22 cellular contexts compared by ENCODE assay signal in the genomic region with DNA sequence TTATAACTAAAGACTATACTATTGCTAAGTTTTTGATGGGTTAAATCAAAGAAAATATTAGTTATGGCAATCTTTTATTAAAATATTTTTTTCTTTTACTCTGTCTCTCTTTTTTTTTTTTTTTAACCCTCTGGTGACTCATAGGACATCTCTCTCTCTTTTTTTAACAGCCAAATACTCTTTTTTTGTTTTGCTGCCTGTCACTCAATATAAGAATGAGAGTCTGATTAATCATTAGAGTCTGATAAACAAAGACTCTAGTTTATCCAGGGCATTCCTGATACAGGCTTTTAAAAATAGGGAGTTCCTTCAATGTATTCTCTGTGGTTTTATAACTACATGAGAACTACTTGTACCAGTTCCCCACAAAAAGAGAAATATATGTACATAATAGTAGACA.
DNase-seq lines count a peak whose midpoint lies in the region; ATAC-seq, FAIRE-seq and TF ChIP-seq lines count a peak whose summit lies in the region.
"Had no signal": no experiment of that assay in that cellular context is flagged by ENCODE, and none has a peak within 500 bp of the region (broad histone marks: within the 10 kb centered on the region; RNA-seq: fewer than 3 reads in every experiment).

No MANE protein-coding gene starts in this region.

- H3K4me2 ChIP-seq in parathyroid adenoma (ENCODE audit: low read length): no peak overlapping the region

- TF ChIP-seq CTCF in heart left ventricle (IDR thresholded peaks at IDR 0.05): no peak
- no peak for TF ChIP-seq CTCF in parathyroid adenoma (IDR thresholded peaks at IDR 0.05)
- no peak for TF ChIP-seq CTCF in upper lobe of right lung (IDR thresholded peaks at IDR 0.05)

- H3K9ac ChIP-seq in parathyroid adenoma: no peak overlapping the region

- peak overlapping the region; percentile 59 to 87 (median 77) for H3K27ac ChIP-seq in heart left ventricle
- H3K27ac ChIP-seq in right cardiac atrium (ENCODE audit: low read length): no peak overlapping the region
- H3K27ac ChIP-seq in parathyroid adenoma: peak overlapping the region; percentile 21
- peak overlapping the region; percentile 11 for H3K27ac ChIP-seq in upper lobe of right lung
- H3K27ac ChIP-seq in small intestine (ENCODE audit: low read depth in 1 of 2, low read length in 1 of 2): no peak overlapping the region

- no peaks in the 10 kb centered on the region for H3K79me2 ChIP-seq in parathyroid adenoma

- no peak for FAIRE-seq in small intestine (lab: Jason Lieb, UNC)
- FAIRE-seq: colon, GM12878 had no signal

- intact Hi-C loops in heart left ventricle (cut with DNase I) (loop anchor here in 3 of 10 donors (2.0 to 10.0 kb wide), 4 partner anchors 33 to 103 kb away; partner anchors contain the start of gene PLPP1 (in 2 of the 3)), right cardiac atrium (cut with DNase I) (no loop called here), upper lobe of right lung (cut with DNase I) (no loop called here)

- no peak overlapping the region for H2AFZ ChIP-seq in parathyroid adenoma

- H3K36me3 ChIP-seq in heart left ventricle: no peaks in the 10 kb centered on the region
- no peaks in the 10 kb centered on the region for H3K36me3 ChIP-seq in parathyroid adenoma (ENCODE audit: control insufficient read depth, insufficient read depth, low read length)
- H3K36me3 ChIP-seq in upper lobe of right lung: no peaks in the 10 kb centered on the region
- H3K36me3 ChIP-seq in small intestine (ENCODE audit: control insufficient read depth in 2 of 2, insufficient read depth in 2 of 2, low read length in 2 of 2): no peaks in the 10 kb centered on the region

- no peak for TF ChIP-seq POLR2A in heart left ventricle (IDR thresholded peaks at IDR 0.05)

- no peak overlapping the region for H3K4me3 ChIP-seq in heart left ventricle
- no peak overlapping the region for H3K4me3 ChIP-seq in right cardiac atrium (ENCODE audit: low read length)
- H3K4me3 ChIP-seq in parathyroid adenoma (ENCODE audit: low read depth, low read length): no peak overlapping the region
- no peak overlapping the region for H3K4me3 ChIP-seq in upper lobe of right lung
- no peak overlapping the region for H3K4me3 ChIP-seq in small intestine (ENCODE audit: low read depth in 1 of 2, low read length in 2 of 2)
- H3K4me3 ChIP-seq: GM12878, testis had no signal

- H3K27me3 ChIP-seq in heart left ventricle: no peaks in the 10 kb centered on the region
- H3K27me3 ChIP-seq in right cardiac atrium (ENCODE audit: control insufficient read depth, insufficient read depth): no peaks in the 10 kb centered on the region
- no peaks in the 10 kb centered on the region for H3K27me3 ChIP-seq in parathyroid adenoma (ENCODE audit: control insufficient read depth, insufficient read depth, low read length)
- no peaks in the 10 kb centered on the region for H3K27me3 ChIP-seq in upper lobe of right lung
- no peaks in the 10 kb centered on the region for H3K27me3 ChIP-seq in small intestine (ENCODE audit: control insufficient read depth in 2 of 2, insufficient read depth in 2 of 2, low read length in 2 of 2)
- H3K27me3 ChIP-seq: testis had no signal

- no peaks in the 10 kb centered on the region for H3K9me3 ChIP-seq in heart left ventricle
- no peaks in the 10 kb centered on the region for H3K9me3 ChIP-seq in right cardiac atrium (ENCODE audit: control insufficient read depth, low read length)
- H3K9me3 ChIP-seq in parathyroid adenoma (ENCODE audit: control insufficient read depth, low read length): no peaks in the 10 kb centered on the region
- H3K9me3 ChIP-seq in upper lobe of right lung: no peaks in the 10 kb centered on the region
- no peaks in the 10 kb centered on the region for H3K9me3 ChIP-seq in small intestine (ENCODE audit: control insufficient read depth, low read depth)
- H3K9me3 ChIP-seq: testis had no signal

- DNase-seq in heart left ventricle: no peak
- DNase-seq in right cardiac atrium: no peak
- DNase-seq in dermis blood vessel endothelial cell: peak; percentile 14
- no peak for DNase-seq in upper lobe of right lung
- no peak for DNase-seq in small intestine
- DNase-seq in NCI-H1105 treated with DMSO at 0.1 percent for 48 hours (lab: John Stamatoyannopoulos, UW): no peak
- DNase-seq: ACHN; activated CD4-positive, alpha-beta memory T cell treated with anti-CD3 and anti-CD28 coated beads for 36 hours; amniotic stem cell; CD8-positive, alpha-beta memory T cell; midbrain; MV-4-11; NCI-H2107; NCI-H774; stimulated activated CD4-positive, alpha-beta T cell treated with anti-CD3 and anti-CD28 coated beads, Interleukin-1b, Interleukin-23, amount 100 ng/mL, for 48 hours had no signal

- H3K4me1 ChIP-seq in heart left ventricle: peaks cover 7 to 53% (median 42%) of the 10 kb centered on the region in 12 donors
- H3K4me1 ChIP-seq in right cardiac atrium (ENCODE audit: control insufficient read depth, insufficient read depth, low read length): peaks cover 6% of the 10 kb centered on the region
- peaks cover 10% of the 10 kb centered on the region for H3K4me1 ChIP-seq in parathyroid adenoma
- peaks cover 29% of the 10 kb centered on the region for H3K4me1 ChIP-seq in upper lobe of right lung
- H3K4me1 ChIP-seq in small intestine (ENCODE audit: control insufficient read depth in 2 of 2, insufficient read depth in 1 of 2, low read depth in 1 of 2, low read length in 1 of 2): peaks cover 0 to 9% of the 10 kb centered on the region in 2 donors

- ATAC-seq in heart left ventricle (no peak), right cardiac atrium (no peak), upper lobe of right lung (no peak), GM18511 (IDR thresholded peaks at IDR 0.05; ENCODE audit: unreplicated experiment) (no peak)
- ATAC-seq: GM12878, HCT116, Panc1 had no signal

Comparison
In these comparisons a context has a peak if more than half of its experiments do, and no peak if none do; other contexts are left out.
1. H3K27ac ChIP-seq: peak in heart left ventricle (12 of 12), parathyroid adenoma (single experiment) and upper lobe of right lung (single experiment); none in right cardiac atrium (single experiment) and small intestine (0 of 2).